In the genomic region with DNA sequence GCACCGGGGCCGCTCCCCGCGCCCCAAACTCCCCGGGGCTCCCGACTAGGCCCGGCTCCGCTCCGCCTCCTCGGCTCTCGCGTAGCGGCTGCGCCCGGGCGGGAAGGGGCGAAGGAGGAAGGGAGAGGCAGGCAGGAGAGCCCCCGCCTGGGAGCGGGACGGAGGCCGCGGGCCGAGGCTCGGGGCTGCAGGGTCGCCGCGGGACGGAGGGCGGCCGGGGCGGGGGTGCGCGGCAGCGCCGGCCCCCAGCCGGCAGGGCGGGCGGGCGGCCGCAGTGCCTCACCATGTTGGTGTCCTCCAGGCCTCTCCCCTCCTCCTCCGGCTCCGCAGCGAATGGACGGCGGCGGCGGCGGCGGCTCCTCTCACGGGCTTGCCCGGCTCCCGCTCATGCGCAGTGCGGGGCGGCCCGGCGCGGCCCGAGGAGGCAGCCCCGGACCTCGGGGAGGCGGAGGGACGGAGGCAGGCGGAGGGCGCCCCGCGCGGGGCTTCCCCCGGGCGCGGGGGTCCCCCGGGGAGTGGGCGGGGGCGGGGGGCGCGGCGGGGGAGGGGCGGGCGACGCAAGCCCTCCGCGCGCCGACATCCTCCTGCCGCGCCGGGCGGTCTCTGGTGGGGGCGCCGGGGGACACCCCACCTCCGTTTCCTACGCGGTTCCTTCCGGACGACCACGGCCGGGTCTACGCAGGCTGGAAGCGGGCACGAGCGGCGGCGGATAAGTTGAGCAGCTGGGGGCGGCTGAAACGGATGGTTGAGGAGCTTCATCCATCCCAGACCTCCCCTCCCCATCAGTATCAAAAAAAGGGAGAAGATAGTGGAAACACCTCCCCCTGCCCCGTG, we compare ENCODE assay signal across 8 cellular contexts. TPM values are rescaled to one million over a fixed set of nuclear protein-coding genes. Genes with fewer than 3 reads are reported as not detected.
DNase-seq lines count a peak whose midpoint lies in the region; ATAC-seq, FAIRE-seq and TF ChIP-seq lines count a peak whose summit lies in the region.

A gene (minus strand): TSS at position 335 of the 834 bp plus-strand sequence. CDS start 49 bp downstream, at position 286.

- peak within 1 kb of the TSS; percentile 87 for H3K27ac Mint-ChIP-seq in progenitor cell of endocrine pancreas

- H3K4me1 ChIP-seq in adrenal gland (replicated peaks in 1 of 2), result peaks cover 13 to 26% of the 10 kb centered on the region in 2 donors
- H3K4me1 ChIP-seq in heart right ventricle, result peaks cover 0 to 26% (median 22%) of the 10 kb centered on the region in 9 donors
- H3K4me1 ChIP-seq in upper lobe of left lung, result peaks cover 12 to 22% (median 19%) of the 10 kb centered on the region in 4 donors

- no peak for TF ChIP-seq EP300 in upper lobe of left lung (IDR thresholded peaks at IDR 0.05)

- TF ChIP-seq CTCF in adrenal gland (IDR thresholded peaks at IDR 0.05) (no peak), heart right ventricle (IDR thresholded peaks at IDR 0.05) (no peak), progenitor cell of endocrine pancreas (IDR thresholded peaks at IDR 0.05; ENCODE audit: unreplicated experiment) (no peak), upper lobe of left lung (IDR thresholded peaks at IDR 0.05) (peak in 1 of 6 experiments; percentile 14)

- intact Hi-C loops in T-helper 1 cell treated with Interleukin-12 subunit alpha and Interleukin-12 subunit beta and Interleukin-4 antibody, amounts not matched to agents 30 ng/mL and 1 ng/mL, for 36 hours (cut with micrococcal nuclease), result loop anchor here (1.0 to 5.0 kb wide), 3 partner anchors 119 to 657 kb away; a partner anchor contains a TSS
- intact Hi-C loops in adrenal gland (cut with DNase I), result no loop called here
- intact Hi-C loops in heart right ventricle (cut with DNase I), result no loop called here

- H3K27ac ChIP-seq in adrenal gland (peak within 1 kb of the TSS in 3 of 5 donors; percentile 76 to 97 (median 76)), heart right ventricle (peak within 1 kb of the TSS; percentile 74 to 95 (median 90)), upper lobe of left lung (peak within 1 kb of the TSS; percentile 83 to 95 (median 92))

- H3K36me3 ChIP-seq in adrenal gland (replicated peaks in 1 of 2) (no peaks in the 10 kb centered on the region), heart right ventricle (no peaks in the 10 kb centered on the region), upper lobe of left lung (no peaks in the 10 kb centered on the region)

- H3K9me3 ChIP-seq in adrenal gland (replicated peaks in 1 of 3), result no peaks in the 10 kb centered on the region
- no peaks in the 10 kb centered on the region for H3K9me3 ChIP-seq in heart right ventricle
- H3K9me3 ChIP-seq in upper lobe of left lung, result no peaks in the 10 kb centered on the region

- H3K4me3 Mint-ChIP-seq in progenitor cell of endocrine pancreas (ENCODE audit: low read depth), result peak within 1 kb of the TSS; percentile 96

- DNase-seq in GM12892 (ENCODE audit: insufficient read length), result peak; percentile 94
- peak; percentile 67 for DNase-seq in NCI-H128 (lab: John Stamatoyannopoulos, UW; ENCODE audit: unreplicated experiment)
- peak; percentile 88 to 93 (median 92) for DNase-seq in adrenal gland
- peak; percentile 91 to 94 for DNase-seq in heart right ventricle
- peak; percentile 90 for DNase-seq in progenitor cell of endocrine pancreas (ENCODE audit: low spot score, unreplicated experiment)
- peak; percentile 92 to 99 for DNase-seq in upper lobe of left lung

- 0 to 2% (median 0%) methylated on average over 10 to 104 of the region's 106 CpGs for WGBS in adrenal gland, 4 donors
- 1% methylated on average over 41 to 105 of the region's 106 CpGs for WGBS in heart right ventricle, 2 donors
- WGBS in upper lobe of left lung, 2 donors, result 0 to 1% methylated on average over 2 to 28 of the region's 106 CpGs

- ATAC-seq in HG02678 (IDR thresholded peaks at IDR 0.05; ENCODE audit: unreplicated experiment) (peak; percentile 90), heart right ventricle (peak; percentile 95 to 98 (median 97)), upper lobe of left lung (ENCODE audit: low FRiP score in 2 of 2) (peak; percentile 94 to 98)

- H3K4me1 Mint-ChIP-seq in progenitor cell of endocrine pancreas (ENCODE audit: low read depth), result peaks cover 15% of the 10 kb centered on the region

- peaks cover 1% of the 10 kb centered on the region for H3K36me3 Mint-ChIP-seq in progenitor cell of endocrine pancreas (ENCODE audit: insufficient read depth)

- H3K27me3 ChIP-seq in adrenal gland (no peaks in the 10 kb centered on the region), heart right ventricle (no peaks in the 10 kb centered on the region), upper lobe of left lung (no peaks in the 10 kb centered on the region)

- H3K9me3 Mint-ChIP-seq in progenitor cell of endocrine pancreas (ENCODE audit: low read depth), result no peaks in the 10 kb centered on the region

- no peaks in the 10 kb centered on the region for H3K27me3 Mint-ChIP-seq in progenitor cell of endocrine pancreas

- FAIRE-seq in GM12892 (lab: Jason Lieb, UNC), result peak; percentile 82

- TF ChIP-seq POLR2A in GM12892 (IDR thresholded peaks at IDR 0.05; ENCODE audit: low read depth, low read length), result peak; percentile 70; the same call in 1 of the 2 replicates
- TF ChIP-seq POLR2A in adrenal gland (IDR thresholded peaks at IDR 0.05), result peak; percentile 80 to 85
- peak in 1 of 4 donors; percentile 81 for TF ChIP-seq POLR2A in upper lobe of left lung (IDR thresholded peaks at IDR 0.05)

- H3K4me3 ChIP-seq in adrenal gland (peak within 1 kb of the TSS in 3 of 4 donors; percentile 54 to 98 (median 75)), heart right ventricle (peak within 1 kb of the TSS; percentile 76 to 98 (median 95)), upper lobe of left lung (peak within 1 kb of the TSS; percentile 60 to 89 (median 76))

RNA-seq across cellular contexts. Expression of the gene that starts here (rescaled TPM):
- 28.2 TPM for polyA plus RNA-seq in GM12892 (2012; ENCODE audit: missing spikeins)
- 67.9 and 72.4 TPM in 2 replicates for total RNA-seq in T-helper 1 cell treated with Interleukin-12 subunit alpha and Interleukin-12 subunit beta and Interleukin-4 antibody, amounts not matched to agents 30 ng/mL and 1 ng/mL, for 36 hours
- total RNA-seq in adrenal gland (10 to 100 TPM; 12.7 to 51.9 (median 34.2) TPM), heart right ventricle (10 to 100 TPM; 30.7 to 45.2 (median 36.5) TPM), progenitor cell of endocrine pancreas (64.6 and 66.1 TPM in 2 replicates), upper lobe of left lung (10 to 100 TPM in 5 of 6 donors, 1 to 10 TPM in 1; 9.9 to 46.1 (median 27.2) TPM)
- polyA plus RNA-seq in adrenal gland (10 to 100 TPM in 1 of 3 donors, 1 to 10 TPM in 2; 5.5 to 37.7 (median 7.9) TPM), heart right ventricle (1 to 10 TPM; 7.9 to 8.2 TPM)

Comparison
In these comparisons a context has a peak if more than half of its experiments do, and no peak if none do; other contexts are left out.
1. Peak in every context shown above with its lines: DNase-seq, ATAC-seq, H3K4me3 ChIP-seq and H3K27ac ChIP-seq.